In the genomic region with DNA sequence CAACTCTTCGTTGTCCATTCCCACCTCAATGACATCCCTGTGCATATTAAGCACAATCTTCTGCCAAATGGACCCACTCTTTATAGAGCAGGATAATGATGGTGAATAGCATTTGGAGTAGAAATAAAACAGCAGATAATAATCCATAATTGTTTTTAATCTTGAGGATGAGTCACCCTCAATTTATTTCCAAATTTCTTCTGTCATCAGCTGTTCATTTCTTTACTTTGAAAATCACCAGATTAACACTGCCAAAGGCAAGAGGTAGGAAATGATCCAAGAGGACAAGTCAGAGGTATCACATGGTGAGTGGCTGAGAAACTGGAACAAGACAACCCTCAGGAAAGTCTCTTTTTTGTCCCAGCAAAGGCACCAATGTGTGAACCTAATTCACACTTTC, we compare ENCODE assay signal across 17 cellular contexts. TPM values are rescaled to one million over a fixed set of nuclear protein-coding genes. Genes with fewer than 3 reads are reported as not detected.
A peak's percentile ranks its signal among the peaks of the same experiment; 100 is the strongest.
DNase-seq lines count a peak whose midpoint lies in the region; ATAC-seq, FAIRE-seq and TF ChIP-seq lines count a peak whose summit lies in the region.
"Had no signal": no experiment of that assay in that cellular context is flagged by ENCODE, and none has a peak within 500 bp of the region (broad histone marks: within the 10 kb centered on the region; RNA-seq: fewer than 3 reads in every experiment).

No MANE protein-coding gene starts in this region.

- no peak overlapping the region for H3K4me3 ChIP-seq in dorsolateral prefrontal cortex
- H3K4me3 ChIP-seq in subcutaneous abdominal adipose tissue (ENCODE audit: low read depth in 1 of 5, low read length in 5 of 5) = no peak overlapping the region
- no peak overlapping the region for H3K4me3 ChIP-seq in ovary
- H3K4me3 ChIP-seq: GM12878 had no signal

- no peak for TF ChIP-seq EP300 in ovary (IDR thresholded peaks at IDR 0.05)

- H3K27me3 ChIP-seq in dorsolateral prefrontal cortex (no peaks in the 10 kb centered on the region), subcutaneous abdominal adipose tissue (ENCODE audit: control insufficient read depth in 5 of 5, insufficient read depth in 4 of 5, low read length in 5 of 5) (no peaks in the 10 kb centered on the region), ovary (no peaks in the 10 kb centered on the region)

- no peaks in the 10 kb centered on the region for H3K9me3 ChIP-seq in subcutaneous abdominal adipose tissue (ENCODE audit: control insufficient read depth in 5 of 5, low read length in 5 of 5)
- H3K9me3 ChIP-seq in ovary = no peaks in the 10 kb centered on the region

- TF ChIP-seq CTCF in dorsolateral prefrontal cortex (IDR thresholded peaks at IDR 0.05 in 54 of 56, conservative IDR thresholded peaks at IDR 0.05 in 2 of 56; ENCODE audit: low read depth in 1 of 56, partially characterized antibody in 56 of 56) (no peak), ovary (IDR thresholded peaks at IDR 0.05) (no peak)

- TF ChIP-seq POLR2A in ovary (IDR thresholded peaks at IDR 0.05) = no peak

- peaks cover 0 to 15% (median 6%) of the 10 kb centered on the region in 5 donors for H3K4me1 ChIP-seq in subcutaneous abdominal adipose tissue (ENCODE audit: control insufficient read depth in 5 of 5, insufficient read depth in 5 of 5, low read length in 5 of 5)
- H3K4me1 ChIP-seq in ovary (ENCODE audit: insufficient read depth) = no peaks in the 10 kb centered on the region

- H3K9ac ChIP-seq in subcutaneous abdominal adipose tissue (ENCODE audit: low read length in 5 of 5) = no peak overlapping the region

- peak; percentile 29 for ATAC-seq in left lobe of liver
- ATAC-seq in activated CD4-positive, CD25-positive, alpha-beta regulatory T cell treated with anti-CD3 and anti-CD28 coated beads, Interleukin-2, amount 50 U/mL, for 24 hours = no peak
- ATAC-seq: GM12878; natural killer cell treated with Interleukin-12 subunit alpha and Interleukin-12 subunit beta and Interleukin-15 and Interleukin-18, amount 100 ng/mL, for 72 hours had no signal

- no peak for FAIRE-seq in RCC 7860 (lab: Jason Lieb, UNC)
- FAIRE-seq: endometrium, HTR-8/SVneo had no signal

- H3K36me3 ChIP-seq in subcutaneous abdominal adipose tissue (ENCODE audit: control insufficient read depth in 5 of 5, insufficient read depth in 5 of 5, low read length in 5 of 5) (peaks cover 3 to 7% (median 6%) of the 10 kb centered on the region in 5 donors), ovary (no peaks in the 10 kb centered on the region)

- WGBS in ovary, 3 donors = 6 to 16% (median 11%) methylated on average over 1 of the region's 1 CpG

- H3K27ac ChIP-seq in dorsolateral prefrontal cortex = peak overlapping the region in 57 of 59 donors; percentile 12 to 93 (median 82)
- H3K27ac ChIP-seq in subcutaneous abdominal adipose tissue (ENCODE audit: low read depth, low read length) = peak overlapping the region; percentile 27
- H3K27ac ChIP-seq in ovary = peak overlapping the region in 1 of 2 donors; percentile 74

- intact Hi-C loops in dorsolateral prefrontal cortex (cut with DNase I) = no loop called here
- intact Hi-C loops in ovary (cut with DNase I) = no loop called here

- DNase-seq in LHCN-M2 (ENCODE audit: low read depth) (peak; percentile 37), dorsolateral prefrontal cortex (no peak), left lobe of liver (ENCODE audit: low spot score) (no peak), DMS153 (lab: John Stamatoyannopoulos, UW) (no peak), ovary (no peak), RCC 7860 (ENCODE audit: low spot score) (no peak)
- DNase-seq: activated CD4-positive, alpha-beta T cell treated with anti-CD3 and anti-CD28 coated beads, Interleukin-2, amount 50 U/mL, for 48 hours; activated T-cell treated with anti-CD3 and anti-CD28 coated beads, Interleukin-2, amount 50 U/mL, for 24 hours; central memory CD4-positive, alpha-beta T cell; COR-L47; NCI-H146 had no signal

RNA-seq across cellular contexts. Expression of gene AMBRA1, which starts 7.3 kb away (rescaled TPM):
- total RNA-seq in LHCN-M2 (2014; rRNA removed) (19.8 and 20.9 TPM in 2 replicates), dorsolateral prefrontal cortex (10 to 100 TPM; 38.0 to 80.2 (median 50.1) TPM), left lobe of liver (14.7 TPM), ovary (10 to 100 TPM; 22.3 to 38.1 (median 34.4) TPM)
- polyA plus RNA-seq in LHCN-M2 (2012) = 10.3 TPM
- polyA plus RNA-seq in ovary = 10 to 100 TPM; 18.7 to 22.0 TPM

RNA-seq across cellular contexts. Expression of gene HARBI1, which starts 15.9 kb away (rescaled TPM):
- total RNA-seq in LHCN-M2 (2014; rRNA removed) (3.4 and 5.3 TPM in 2 replicates), dorsolateral prefrontal cortex (10 to 100 TPM in 23 of 120 experiments, 1 to 10 TPM in 97; 4.5 to 29.2 (median 8.0) TPM), left lobe of liver (2.8 TPM), ovary (1 to 10 TPM; 1.4 to 4.9 (median 3.2) TPM)
- 3.0 TPM for polyA plus RNA-seq in LHCN-M2 (2012)
- 1 to 10 TPM; 1.3 to 2.2 TPM for polyA plus RNA-seq in ovary

RNA-seq across cellular contexts. Expression of gene ATG13, which starts 16.2 kb away (rescaled TPM):
- total RNA-seq in LHCN-M2 (2014; rRNA removed) (54.2 and 70.2 TPM in 2 replicates), dorsolateral prefrontal cortex (100 to 1,000 TPM; 107 to 201 (median 150) TPM), left lobe of liver (43.0 TPM), ovary (10 to 100 TPM; 41.8 to 60.1 (median 54.5) TPM)
- polyA plus RNA-seq in LHCN-M2 (2012) = 31.4 TPM
- 100 to 1,000 TPM in 1 of 2 donors, 10 to 100 TPM in 1; 37.2 to 119 TPM for polyA plus RNA-seq in ovary
